Comparison of ENCODE assay signal across 31 cellular contexts in genomic region chr2:207304798-207305197, GRCh38.
"Had no signal": no experiment of that assay in that cellular context is flagged by ENCODE, and none has a peak within 500 bp of the region (broad histone marks: within the 10 kb centered on the region; RNA-seq: fewer than 3 reads in every experiment).

No MANE protein-coding gene starts in this region.

- H3K27me3 Mint-ChIP-seq: activated CD4-positive, alpha-beta T cell treated with anti-CD3 and anti-CD28 coated beads for 36 hours; activated naive CD4-positive, alpha-beta T cell treated with anti-CD3 and anti-CD28 coated beads, Interleukin-2, amount 50 U/mL, for 24 hours; activated T-cell treated with anti-CD3 and anti-CD28 coated beads, Interleukin-2, amount 50 U/mL, for 24 hours had no signal

- H3K4me3 Mint-ChIP-seq: activated CD4-positive, alpha-beta T cell treated with anti-CD3 and anti-CD28 coated beads for 36 hours; activated CD4-positive, alpha-beta T cell treated with anti-CD3 and anti-CD28 coated beads, Interleukin-2, amount 10 ng/mL, durations not matched to agents 7 days and 5 days; activated CD8-positive, alpha-beta T cell treated with anti-CD3 and anti-CD28 coated beads, Interleukin-2, amount 10 ng/mL, durations not matched to agents 7 days and 5 days; activated naive CD4-positive, alpha-beta T cell treated with anti-CD3 and anti-CD28 coated beads, Interleukin-2, amount 50 U/mL, for 24 hours; activated naive CD8-positive, alpha-beta T cell treated with anti-CD3 and anti-CD28 coated beads, Interleukin-2, amount 10 ng/mL, durations not matched to agents 7 days and 5 days; activated T-cell treated with anti-CD3 and anti-CD28 coated beads, Interleukin-2, amount 50 U/mL, for 24 hours; central memory CD8-positive, alpha-beta T cell; WTC11 had no signal

- H3K4me1 Mint-ChIP-seq: central memory CD8-positive, alpha-beta T cell had no signal

- H3K4me2 ChIP-seq: PC-9 had no signal

- DNase-seq: activated CD4-positive, alpha-beta T cell treated with anti-CD3 and anti-CD28 coated beads for 36 hours; activated CD4-positive, alpha-beta T cell treated with anti-CD3 and anti-CD28 coated beads, Interleukin-2, amount 10 ng/mL, durations not matched to agents 7 days and 5 days; activated CD4-positive, alpha-beta T cell treated with anti-CD3 and anti-CD28 coated beads, Interleukin-2, amount 50 U/mL, for 48 hours; activated CD8-positive, alpha-beta T cell treated with anti-CD3 and anti-CD28 coated beads, Interleukin-2, amount 10 ng/mL, durations not matched to agents 7 days and 5 days; activated gamma-delta T cell; activated naive CD4-positive, alpha-beta T cell treated with Interleukin-2 at 50 U/mL for 16 hours; activated naive CD8-positive, alpha-beta T cell treated with anti-CD3 and anti-CD28 coated beads, Interleukin-2, amount 10 ng/mL, durations not matched to agents 7 days and 5 days; activated T-cell treated with anti-CD3 and anti-CD28 coated beads, Interleukin-2, amount 50 U/mL, for 24 hours; amygdala; NCI-H1048; NCI-H1105 treated with DMSO at 0.1 percent for 48 hours; NCI-H1436; NCI-H1694; NCI-H1930; NCI-H2081 treated with DMSO at 0.1 percent for 48 hours; NCI-H510A; NCI-H526; NCI-H748 treated with DMSO at 0.1 percent for 48 hours; NK-92 treated with Interleukin-12 subunit alpha and Interleukin-12 subunit beta, amount 100 ng/mL, for 24 hours; PC-9; SW 1271; T-helper 1 cell; T-helper 2 cell; T1000 had no signal

- H3K27ac ChIP-seq: ascending aorta, cardiac muscle cell, PC-9, RWPE1 had no signal

- H3K4me1 ChIP-seq: ascending aorta had no signal

- H3K36me3 Mint-ChIP-seq: activated naive CD4-positive, alpha-beta T cell treated with anti-CD3 and anti-CD28 coated beads, Interleukin-2, amount 50 U/mL, for 24 hours; WTC11 had no signal

- H3K27me3 ChIP-seq: ascending aorta, cardiac muscle cell had no signal

- H3K4me3 ChIP-seq: ascending aorta, cardiac muscle cell, PC-9 had no signal

- H3K9me3 ChIP-seq: ascending aorta had no signal

- H3K27ac Mint-ChIP-seq: activated CD4-positive, alpha-beta T cell treated with anti-CD3 and anti-CD28 coated beads for 36 hours; activated CD4-positive, alpha-beta T cell treated with anti-CD3 and anti-CD28 coated beads, Interleukin-2, amount 10 ng/mL, durations not matched to agents 7 days and 5 days; activated CD8-positive, alpha-beta T cell treated with anti-CD3 and anti-CD28 coated beads, Interleukin-2, amount 10 ng/mL, durations not matched to agents 7 days and 5 days; activated naive CD4-positive, alpha-beta T cell treated with anti-CD3 and anti-CD28 coated beads, Interleukin-2, amount 50 U/mL, for 24 hours; activated naive CD8-positive, alpha-beta T cell treated with anti-CD3 and anti-CD28 coated beads, Interleukin-2, amount 10 ng/mL, durations not matched to agents 7 days and 5 days; activated T-cell treated with anti-CD3 and anti-CD28 coated beads, Interleukin-2, amount 50 U/mL, for 24 hours; activated T-helper 2 cell treated with anti-CD3 and anti-CD28 coated beads, Interferon-gamma antibody, Interleukin-2, Interleukin-4, amounts not matched to agents 10 μg/mL and 5 μg/mL and 100 μg/mL, durations not matched to agents 14 hours and 24 hours and 36 hours; WTC11 had no signal

- H3K9me3 Mint-ChIP-seq: central memory CD8-positive, alpha-beta T cell had no signal

- H3K36me3 ChIP-seq: ascending aorta, cardiac muscle cell had no signal

- H2AFZ ChIP-seq: PC-9 had no signal
